20 cellular contexts compared by ENCODE assay signal in genomic region chr19:15213715-15214381, GRCh38. TPM values are rescaled to one million over a fixed set of nuclear protein-coding genes. Genes with fewer than 3 reads are reported as not detected.
A peak's percentile ranks its signal among the peaks of the same experiment; 100 is the strongest.
DNase-seq lines count a peak whose midpoint lies in the region; ATAC-seq and TF ChIP-seq lines count a peak whose summit lies in the region.
"Had no signal": no experiment of that assay in that cellular context is flagged by ENCODE, and none has a peak within 500 bp of the region (broad histone marks: within the 10 kb centered on the region; RNA-seq: fewer than 3 reads in every experiment).

No MANE protein-coding gene starts in this region.

- WGBS in right cardiac atrium: 37% methylated on average over 15 of the region's 15 CpGs

- no peak for TF ChIP-seq POLR2A in breast epithelium (IDR thresholded peaks at IDR 0.05)

- H3K27ac ChIP-seq in coronary artery (peak overlapping the region; percentile 88 to 91), right cardiac atrium (ENCODE audit: low read length) (no peak overlapping the region), stomach smooth muscle (ENCODE audit: low read length) (peak overlapping the region; percentile 18), breast epithelium (peak overlapping the region in 1 of 2 donors; percentile 48)
- H3K27ac ChIP-seq: Peyer's patch had no signal

- H3K9me3 Mint-ChIP-seq in activated CD4-positive, alpha-beta T cell treated with anti-CD3 and anti-CD28 coated beads, Interleukin-2, amount 10 ng/mL, durations not matched to agents 7 days and 5 days: no peaks in the 10 kb centered on the region
- H3K9me3 Mint-ChIP-seq: activated CD8-positive, alpha-beta T cell treated with anti-CD3 and anti-CD28 coated beads for 36 hours; activated T-helper 17 cell treated with anti-CD3 and anti-CD28 coated beads, Interleukin-2, amount 50 U/mL, for 72 hours; CD14-positive monocyte had no signal

- CTCF ChIA-PET in activated CD4-positive, alpha-beta T cell treated with anti-CD3 and anti-CD28 coated beads, Interleukin-2, amount 10 ng/mL, durations not matched to agents 7 days and 5 days (lab: Charles Lee): interaction anchor here (0.6 kb wide), 3 partner anchors 62 to 346 kb away, joined by 3 to 5 read pairs (median 3); no protein-coding TSS in a partner anchor

- peak; percentile 49 to 61 for ATAC-seq in right cardiac atrium
- ATAC-seq in GM19463 (IDR thresholded peaks at IDR 0.05; ENCODE audit: unreplicated experiment): no peak
- ATAC-seq: activated CD8-positive, alpha-beta T cell treated with anti-CD3 and anti-CD28 coated beads for 36 hours; activated T-helper 17 cell treated with anti-CD3 and anti-CD28 coated beads, Interleukin-2, amount 50 U/mL, for 72 hours had no signal

- TF ChIP-seq CTCF in coronary artery (IDR thresholded peaks at IDR 0.05) (no peak), breast epithelium (IDR thresholded peaks at IDR 0.05) (no peak)

- H3K4me1 ChIP-seq in right cardiac atrium (ENCODE audit: control insufficient read depth, insufficient read depth, low read length) (no peaks in the 10 kb centered on the region), stomach smooth muscle (ENCODE audit: control insufficient read depth, insufficient read depth, low read length) (no peaks in the 10 kb centered on the region), breast epithelium (no peaks in the 10 kb centered on the region)
- H3K4me1 ChIP-seq: Peyer's patch had no signal

- intact Hi-C loops in right cardiac atrium (cut with DNase I) (no loop called here), breast epithelium (cut with DNase I; ENCODE audit: low total_unique reads) (no loop called here)

- no peak overlapping the region for H3K9ac ChIP-seq in stomach smooth muscle (ENCODE audit: low read length in 2 of 2)

- no peaks in the 10 kb centered on the region for H3K27me3 ChIP-seq in right cardiac atrium (ENCODE audit: control insufficient read depth, insufficient read depth)
- no peaks in the 10 kb centered on the region for H3K27me3 ChIP-seq in stomach smooth muscle (ENCODE audit: control insufficient read depth in 1 of 2, insufficient read depth in 2 of 2, low read length in 2 of 2)
- no peaks in the 10 kb centered on the region for H3K27me3 ChIP-seq in breast epithelium
- H3K27me3 ChIP-seq: Peyer's patch, upper lobe of left lung had no signal

- H3K36me3 ChIP-seq in stomach smooth muscle (ENCODE audit: control insufficient read depth in 2 of 2, insufficient read depth in 2 of 2, low read length in 2 of 2) (no peaks in the 10 kb centered on the region), breast epithelium (no peaks in the 10 kb centered on the region)
- H3K36me3 ChIP-seq: Peyer's patch, upper lobe of left lung had no signal

- no peak overlapping the region for H3K4me3 Mint-ChIP-seq in activated CD4-positive, alpha-beta T cell treated with anti-CD3 and anti-CD28 coated beads, Interleukin-2, amount 10 ng/mL, durations not matched to agents 7 days and 5 days
- H3K4me3 Mint-ChIP-seq: activated CD8-positive, alpha-beta T cell treated with anti-CD3 and anti-CD28 coated beads for 36 hours; activated T-helper 17 cell treated with anti-CD3 and anti-CD28 coated beads, Interleukin-2, amount 50 U/mL, for 72 hours had no signal

- peak; percentile 3 for DNase-seq in NCI-H1092 treated with DMSO at 0.1 percent for 48 hours (lab: John Stamatoyannopoulos, UW)
- no peak for DNase-seq in NCI-H1092 (lab: John Stamatoyannopoulos, UW)
- peak; percentile 97 for DNase-seq in coronary artery (ENCODE audit: low spot score)
- DNase-seq in right cardiac atrium: peak; percentile 74 to 95 (median 88)
- DNase-seq in activated CD4-positive, alpha-beta T cell treated with anti-CD3 and anti-CD28 coated beads, Interleukin-2, amount 10 ng/mL, durations not matched to agents 7 days and 5 days: no peak
- no peak for DNase-seq in breast epithelium (ENCODE audit: low spot score in 2 of 2)
- DNase-seq: 8988T; activated CD8-positive, alpha-beta T cell treated with anti-CD3 and anti-CD28 coated beads for 36 hours; DND-41; GOT3; NCI-H2081 treated with DMSO at 0.1 percent for 48 hours; Peyer's patch had no signal

- no peaks in the 10 kb centered on the region for H3K27me3 Mint-ChIP-seq in activated CD4-positive, alpha-beta T cell treated with anti-CD3 and anti-CD28 coated beads, Interleukin-2, amount 10 ng/mL, durations not matched to agents 7 days and 5 days
- H3K27me3 Mint-ChIP-seq: activated CD8-positive, alpha-beta T cell treated with anti-CD3 and anti-CD28 coated beads for 36 hours; activated T-helper 17 cell treated with anti-CD3 and anti-CD28 coated beads, Interleukin-2, amount 50 U/mL, for 72 hours had no signal

- no peaks in the 10 kb centered on the region for H3K4me1 Mint-ChIP-seq in activated CD4-positive, alpha-beta T cell treated with anti-CD3 and anti-CD28 coated beads, Interleukin-2, amount 10 ng/mL, durations not matched to agents 7 days and 5 days
- H3K4me1 Mint-ChIP-seq: activated T-helper 17 cell treated with anti-CD3 and anti-CD28 coated beads, Interleukin-2, amount 50 U/mL, for 72 hours had no signal

- H3K9me3 ChIP-seq in right cardiac atrium (ENCODE audit: control insufficient read depth, low read length) (no peaks in the 10 kb centered on the region), stomach smooth muscle (ENCODE audit: control insufficient read depth in 2 of 2, low read length in 2 of 2) (no peaks in the 10 kb centered on the region), breast epithelium (no peaks in the 10 kb centered on the region)
- H3K9me3 ChIP-seq: Peyer's patch, upper lobe of left lung had no signal

- H3K4me3 ChIP-seq in coronary artery: no peak overlapping the region
- H3K4me3 ChIP-seq in right cardiac atrium (ENCODE audit: low read length): no peak overlapping the region
- no peak overlapping the region for H3K4me3 ChIP-seq in stomach smooth muscle (ENCODE audit: low read length in 2 of 2)
- H3K4me3 ChIP-seq in breast epithelium: no peak overlapping the region
- H3K4me3 ChIP-seq: Peyer's patch, upper lobe of left lung had no signal

- no peaks in the 10 kb centered on the region for H3K36me3 Mint-ChIP-seq in activated CD4-positive, alpha-beta T cell treated with anti-CD3 and anti-CD28 coated beads, Interleukin-2, amount 10 ng/mL, durations not matched to agents 7 days and 5 days (ENCODE audit: low read depth)
- H3K36me3 Mint-ChIP-seq: CD14-positive monocyte had no signal

- POLR2A ChIA-PET in activated CD4-positive, alpha-beta T cell treated with anti-CD3 and anti-CD28 coated beads, Interleukin-2, amount 10 ng/mL, durations not matched to agents 7 days and 5 days (lab: Charles Lee): no interaction called here

- no peak overlapping the region for H3K27ac Mint-ChIP-seq in activated CD4-positive, alpha-beta T cell treated with anti-CD3 and anti-CD28 coated beads, Interleukin-2, amount 10 ng/mL, durations not matched to agents 7 days and 5 days
- H3K27ac Mint-ChIP-seq: activated CD8-positive, alpha-beta T cell treated with anti-CD3 and anti-CD28 coated beads for 36 hours; activated T-helper 17 cell treated with anti-CD3 and anti-CD28 coated beads, Interleukin-2, amount 50 U/mL, for 72 hours had no signal

RNA-seq across cellular contexts. Expression of gene NOTCH3, which starts 13.1 kb away (rescaled TPM):
- total RNA-seq in right cardiac atrium (10 to 100 TPM; 11.3 to 22.1 (median 17.2) TPM), breast epithelium (10 to 100 TPM; 22.0 to 36.4 (median 22.7) TPM)
- polyA plus RNA-seq in right cardiac atrium: 10.9 TPM
- total RNA-seq in activated CD4-positive, alpha-beta T cell treated with anti-CD3 and anti-CD28 coated beads, Interleukin-2, amount 10 ng/mL, durations not matched to agents 7 days and 5 days: not detected

RNA-seq across cellular contexts. Expression of gene EPHX3, which starts 18.4 kb away (rescaled TPM):
- total RNA-seq in right cardiac atrium: under 1 TPM in 2 of 4 donors, not detected in 2; 0.11 to 0.17 TPM
- polyA plus RNA-seq in right cardiac atrium: 0.09 TPM
- under 1 TPM; 0.32 to 0.42 TPM for total RNA-seq in activated CD4-positive, alpha-beta T cell treated with anti-CD3 and anti-CD28 coated beads, Interleukin-2, amount 10 ng/mL, durations not matched to agents 7 days and 5 days
- under 1 TPM in 1 of 3 donors, not detected in 2; 0.29 TPM for total RNA-seq in breast epithelium
- total RNA-seq: activated CD8-positive, alpha-beta T cell treated with anti-CD3 and anti-CD28 coated beads for 36 hours; lung microvascular endothelial cell; M059J; Peyer's patch had no signal
- polyA plus RNA-seq: neural cell had no signal

Comparison
In these comparisons a context has a peak if more than half of its experiments do, and no peak if none do; other contexts are left out.
1. DNase-seq: peak in NCI-H1092 treated with DMSO at 0.1 percent for 48 hours (single experiment), coronary artery (single experiment) and right cardiac atrium (3 of 3); none in NCI-H1092 (single experiment), activated CD4-positive, alpha-beta T cell treated with anti-CD3 and anti-CD28 coated beads, Interleukin-2, amount 10 ng/mL, durations not matched to agents 7 days and 5 days (single experiment) and breast epithelium (0 of 2).
2. RNA of gene NOTCH3, which starts 13.1 kb away (total RNA-seq): 22.0 to 36.4 TPM in breast epithelium and 11.3 to 22.1 TPM in right cardiac atrium; not detected in activated CD4-positive, alpha-beta T cell treated with anti-CD3 and anti-CD28 coated beads, Interleukin-2, amount 10 ng/mL, durations not matched to agents 7 days and 5 days; every median in the first group is over 10 times any median in the second.